ENCODE assay signal across 1 cellular context in the genomic region with DNA sequence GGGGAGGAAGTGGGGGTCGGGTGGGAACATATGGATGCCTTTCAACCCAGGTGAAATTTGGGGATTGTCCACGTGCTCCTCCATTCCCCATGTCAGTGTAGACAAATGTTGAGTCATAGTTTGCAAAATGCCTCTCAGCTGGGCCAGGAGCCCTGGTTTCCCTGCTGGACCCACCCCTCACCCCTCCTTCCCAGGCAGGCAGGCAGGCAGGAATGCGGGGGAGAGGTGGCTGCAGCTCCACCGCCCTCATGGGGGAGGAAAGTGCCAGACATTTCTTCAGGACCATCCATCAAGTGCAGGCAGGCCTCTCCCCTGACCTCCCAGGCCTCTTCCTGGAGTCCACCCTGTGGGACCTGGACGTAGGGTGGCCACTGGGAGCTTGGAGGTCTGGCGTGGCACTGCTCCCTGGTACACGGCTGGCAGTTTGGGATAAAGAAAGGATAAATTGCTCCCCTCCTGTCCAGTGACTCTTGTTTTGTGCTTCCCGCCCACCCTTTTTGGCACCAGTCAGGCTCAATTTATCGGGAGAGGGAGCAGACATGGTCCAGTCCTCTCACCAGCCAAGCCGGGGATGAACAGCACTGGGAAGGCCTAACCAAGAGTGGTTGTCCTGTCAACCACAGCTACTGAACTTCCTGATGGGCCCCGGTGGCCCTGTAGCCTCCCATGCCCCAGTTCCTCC.
TF ChIP-seq lines count a peak whose summit lies in the region.

No MANE protein-coding gene starts in this region.

TF ChIP-seq in K562, 482 proteins besides CTCF, POLR2A, EP300 and RAD21 (continued from another document):
- TF ChIP-seq, protein P1, sequence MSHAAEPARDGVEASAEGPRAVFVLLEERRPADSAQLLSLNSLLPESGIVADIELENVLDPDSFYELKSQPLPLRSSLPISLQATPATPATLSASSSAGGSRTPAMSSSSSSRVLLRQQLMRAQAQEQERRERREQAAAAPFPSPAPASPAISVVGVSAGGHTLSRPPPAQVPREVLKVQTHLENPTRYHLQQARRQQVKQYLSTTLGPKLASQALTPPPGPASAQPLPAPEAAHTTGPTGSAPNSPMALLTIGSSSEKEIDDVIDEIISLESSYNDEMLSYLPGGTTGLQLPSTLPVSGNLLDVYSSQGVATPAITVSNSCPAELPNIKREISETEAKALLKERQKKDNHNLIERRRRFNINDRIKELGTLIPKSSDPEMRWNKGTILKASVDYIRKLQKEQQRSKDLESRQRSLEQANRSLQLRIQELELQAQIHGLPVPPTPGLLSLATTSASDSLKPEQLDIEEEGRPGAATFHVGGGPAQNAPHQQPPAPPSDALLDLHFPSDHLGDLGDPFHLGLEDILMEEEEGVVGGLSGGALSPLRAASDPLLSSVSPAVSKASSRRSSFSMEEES (CRISPR knock-in tag; IDR thresholded peaks at IDR 0.05), result no peak
- no peak for TF ChIP-seq STAT5A (IDR thresholded peaks at IDR 0.05; ENCODE audit: borderline replicate concordance, low read length)
- TF ChIP-seq, protein P2, sequence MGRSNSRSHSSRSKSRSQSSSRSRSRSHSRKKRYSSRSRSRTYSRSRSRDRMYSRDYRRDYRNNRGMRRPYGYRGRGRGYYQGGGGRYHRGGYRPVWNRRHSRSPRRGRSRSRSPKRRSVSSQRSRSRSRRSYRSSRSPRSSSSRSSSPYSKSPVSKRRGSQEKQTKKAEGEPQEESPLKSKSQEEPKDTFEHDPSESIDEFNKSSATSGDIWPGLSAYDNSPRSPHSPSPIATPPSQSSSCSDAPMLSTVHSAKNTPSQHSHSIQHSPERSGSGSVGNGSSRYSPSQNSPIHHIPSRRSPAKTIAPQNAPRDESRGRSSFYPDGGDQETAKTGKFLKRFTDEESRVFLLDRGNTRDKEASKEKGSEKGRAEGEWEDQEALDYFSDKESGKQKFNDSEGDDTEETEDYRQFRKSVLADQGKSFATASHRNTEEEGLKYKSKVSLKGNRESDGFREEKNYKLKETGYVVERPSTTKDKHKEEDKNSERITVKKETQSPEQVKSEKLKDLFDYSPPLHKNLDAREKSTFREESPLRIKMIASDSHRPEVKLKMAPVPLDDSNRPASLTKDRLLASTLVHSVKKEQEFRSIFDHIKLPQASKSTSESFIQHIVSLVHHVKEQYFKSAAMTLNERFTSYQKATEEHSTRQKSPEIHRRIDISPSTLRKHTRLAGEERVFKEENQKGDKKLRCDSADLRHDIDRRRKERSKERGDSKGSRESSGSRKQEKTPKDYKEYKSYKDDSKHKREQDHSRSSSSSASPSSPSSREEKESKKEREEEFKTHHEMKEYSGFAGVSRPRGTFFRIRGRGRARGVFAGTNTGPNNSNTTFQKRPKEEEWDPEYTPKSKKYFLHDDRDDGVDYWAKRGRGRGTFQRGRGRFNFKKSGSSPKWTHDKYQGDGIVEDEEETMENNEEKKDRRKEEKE (IDR thresholded peaks at IDR 0.05; ENCODE audit: borderline replicate concordance in 1 of 2, control insufficient read depth in 1 of 2, low read depth in 2 of 2, low read length in 1 of 2), result no peak
- TF ChIP-seq, protein P3, sequence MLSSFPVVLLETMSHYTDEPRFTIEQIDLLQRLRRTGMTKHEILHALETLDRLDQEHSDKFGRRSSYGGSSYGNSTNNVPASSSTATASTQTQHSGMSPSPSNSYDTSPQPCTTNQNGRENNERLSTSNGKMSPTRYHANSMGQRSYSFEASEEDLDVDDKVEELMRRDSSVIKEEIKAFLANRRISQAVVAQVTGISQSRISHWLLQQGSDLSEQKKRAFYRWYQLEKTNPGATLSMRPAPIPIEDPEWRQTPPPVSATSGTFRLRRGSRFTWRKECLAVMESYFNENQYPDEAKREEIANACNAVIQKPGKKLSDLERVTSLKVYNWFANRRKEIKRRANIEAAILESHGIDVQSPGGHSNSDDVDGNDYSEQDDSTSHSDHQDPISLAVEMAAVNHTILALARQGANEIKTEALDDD (IDR thresholded peaks at IDR 0.05), result no peak
- no peak for TF ChIP-seq CHD2 (IDR thresholded peaks at IDR 0.05; ENCODE audit: low read depth, low read length)
